Comparison of ENCODE assay signal across 19 cellular contexts in genomic region chr12:738712-739111, GRCh38.
"Had no signal": no experiment of that assay in that cellular context is flagged by ENCODE, and none has a peak within 500 bp of the region (broad histone marks: within the 10 kb centered on the region; RNA-seq: fewer than 3 reads in every experiment).

No MANE protein-coding gene starts in this region.

- H3K27me3 ChIP-seq: brain microvascular endothelial cell, tibial nerve, vagina had no signal

- H3K4me1 Mint-ChIP-seq: neural crest cell had no signal

- H3K9me3 Mint-ChIP-seq: activated CD4-positive, alpha-beta T cell treated with anti-CD3 and anti-CD28 coated beads, Interleukin-2, amount 10 ng/mL, durations not matched to agents 7 days and 5 days; activated naive CD8-positive, alpha-beta T cell treated with anti-CD3 and anti-CD28 coated beads, Interleukin-2, amount 10 ng/mL, durations not matched to agents 7 days and 5 days; activated T-cell treated with anti-CD3 and anti-CD28 coated beads, Interleukin-2, amount 50 U/mL, for 72 hours; effector memory CD8-positive, alpha-beta T cell; neural crest cell had no signal

- H3K9me3 ChIP-seq: lower lobe of right lung, tibial nerve, vagina had no signal

- H3K4me1 ChIP-seq: lower lobe of right lung, tibial nerve, vagina had no signal

- H3K36me3 ChIP-seq: brain microvascular endothelial cell, lower lobe of right lung, tibial nerve, vagina had no signal

- ATAC-seq: activated T-cell treated with anti-CD3 and anti-CD28 coated beads, Interleukin-2, amount 50 U/mL, for 72 hours; effector memory CD8-positive, alpha-beta T cell; lower lobe of right lung had no signal

- H3K27me3 Mint-ChIP-seq: activated naive CD8-positive, alpha-beta T cell treated with anti-CD3 and anti-CD28 coated beads, Interleukin-2, amount 10 ng/mL, durations not matched to agents 7 days and 5 days; effector memory CD8-positive, alpha-beta T cell had no signal

- H3K27ac ChIP-seq: brain microvascular endothelial cell, epithelial cell of prostate, lower lobe of right lung, vagina had no signal

- H3K27ac Mint-ChIP-seq: activated CD4-positive, alpha-beta T cell treated with anti-CD3 and anti-CD28 coated beads, Interleukin-2, amount 10 ng/mL, durations not matched to agents 7 days and 5 days; activated naive CD8-positive, alpha-beta T cell treated with anti-CD3 and anti-CD28 coated beads, Interleukin-2, amount 10 ng/mL, durations not matched to agents 7 days and 5 days; activated T-cell treated with anti-CD3 and anti-CD28 coated beads, Interleukin-2, amount 50 U/mL, for 72 hours; effector memory CD8-positive, alpha-beta T cell had no signal

- H3K4me3 ChIP-seq: lower lobe of right lung, tibial nerve, vagina had no signal

- DNase-seq: activated CD4-positive, alpha-beta T cell treated with anti-CD3 and anti-CD28 coated beads, Interleukin-2, amount 10 ng/mL, durations not matched to agents 7 days and 5 days; activated CD8-positive, alpha-beta memory T cell treated with anti-CD3 and anti-CD28 coated beads, Interleukin-2, amount 50 U/mL, for 48 hours; activated gamma-delta T cell; activated naive CD8-positive, alpha-beta T cell treated with anti-CD3 and anti-CD28 coated beads, Interleukin-2, amount 10 ng/mL, durations not matched to agents 7 days and 5 days; activated T-cell treated with anti-CD3 and anti-CD28 coated beads, Interleukin-2, amount 50 U/mL, for 72 hours; anterior cingulate cortex; brain microvascular endothelial cell; effector memory CD8-positive, alpha-beta T cell; hippocampal formation; kidney; lower lobe of right lung; midbrain; stimulated activated CD4-positive, alpha-beta T cell treated with anti-CD3 and anti-CD28 coated beads, Interleukin-12 subunit alpha, Interleukin-12 subunit beta, amount 100 ng/mL, for 4 hours; stimulated activated CD4-positive, alpha-beta T cell treated with anti-CD3 and anti-CD28 coated beads, Interleukin-2, amount 100 ng/mL, for 24 hours; SW 1271 had no signal

- H3K4me3 Mint-ChIP-seq: activated CD4-positive, alpha-beta T cell treated with anti-CD3 and anti-CD28 coated beads, Interleukin-2, amount 10 ng/mL, durations not matched to agents 7 days and 5 days; activated naive CD8-positive, alpha-beta T cell treated with anti-CD3 and anti-CD28 coated beads, Interleukin-2, amount 10 ng/mL, durations not matched to agents 7 days and 5 days; activated T-cell treated with anti-CD3 and anti-CD28 coated beads, Interleukin-2, amount 50 U/mL, for 72 hours; effector memory CD8-positive, alpha-beta T cell; neural crest cell had no signal
